ENCODE assay signal across 18 cellular contexts in the genomic region with DNA sequence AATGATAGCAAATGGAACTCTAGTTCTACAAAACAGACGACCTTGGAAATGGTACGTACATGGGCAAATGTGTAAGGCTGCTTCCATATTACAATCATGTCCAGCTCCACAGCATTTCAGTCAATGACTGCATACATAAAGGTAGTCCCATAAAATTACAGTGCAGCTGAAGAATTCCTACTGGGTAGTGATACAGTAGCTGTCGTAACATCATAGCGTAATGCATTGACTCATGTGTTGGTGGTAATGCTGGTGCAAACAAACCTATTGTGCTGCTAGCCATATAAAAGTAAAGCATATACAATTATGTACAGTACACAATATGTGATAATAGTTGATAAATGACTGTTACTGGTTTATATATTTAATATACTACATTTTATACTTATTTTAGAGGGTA. TPM values are rescaled to one million over a fixed set of nuclear protein-coding genes. Genes with fewer than 3 reads are reported as not detected.
A peak's percentile ranks its signal among the peaks of the same experiment; 100 is the strongest.
DNase-seq lines count a peak whose midpoint lies in the region; ATAC-seq and TF ChIP-seq lines count a peak whose summit lies in the region.
"Had no signal": no experiment of that assay in that cellular context is flagged by ENCODE, and none has a peak within 500 bp of the region (broad histone marks: within the 10 kb centered on the region; RNA-seq: fewer than 3 reads in every experiment).

No MANE protein-coding gene starts in this region.

- ATAC-seq in RWPE2 (ENCODE audit: low read depth), result peak; percentile 69
- ATAC-seq in naive thymus-derived CD4-positive, alpha-beta T cell, result no peak
- ATAC-seq: CD8-positive, alpha-beta T cell; HCT116; HepG2 had no signal

- H3K27ac ChIP-seq in RWPE2 (ENCODE audit: poor library complexity, severe bottlenecking), result no peak overlapping the region
- no peak overlapping the region for H3K27ac ChIP-seq in naive thymus-derived CD4-positive, alpha-beta T cell (ENCODE audit: low read depth, low read length)
- H3K27ac ChIP-seq: BLaER1 treated with 17β-estradiol and CSF1 and Interleukin-3, amounts not matched to agents 10 nM and 100 nM had no signal

- H3K4me3 Mint-ChIP-seq in activated CD4-positive, alpha-beta T cell treated with anti-CD3 and anti-CD28 coated beads, Interleukin-2, amount 10 ng/mL, durations not matched to agents 24 days and 14 days, result no peak overlapping the region
- H3K4me3 Mint-ChIP-seq in activated CD4-positive, alpha-beta T cell treated with anti-CD3 and anti-CD28 coated beads, Interleukin-2, amount 10 ng/mL, durations not matched to agents 7 days and 5 days, result no peak overlapping the region
- H3K4me3 Mint-ChIP-seq in naive thymus-derived CD4-positive, alpha-beta T cell, result no peak overlapping the region
- H3K4me3 Mint-ChIP-seq: B cell; CD8-positive, alpha-beta T cell; IgD-negative memory B cell had no signal

- peaks cover 4% of the 10 kb centered on the region for H3K9me3 Mint-ChIP-seq in activated CD4-positive, alpha-beta T cell treated with anti-CD3 and anti-CD28 coated beads, Interleukin-2, amount 10 ng/mL, durations not matched to agents 24 days and 14 days
- H3K9me3 Mint-ChIP-seq in activated CD4-positive, alpha-beta T cell treated with anti-CD3 and anti-CD28 coated beads, Interleukin-2, amount 10 ng/mL, durations not matched to agents 7 days and 5 days, result no peaks in the 10 kb centered on the region
- H3K9me3 Mint-ChIP-seq in naive thymus-derived CD4-positive, alpha-beta T cell, result peaks cover 0 to 4% (median 0%) of the 10 kb centered on the region in 11 donors

- no peaks in the 10 kb centered on the region for H3K4me1 ChIP-seq in RWPE2 (ENCODE audit: insufficient read depth, poor library complexity, severe bottlenecking)
- H3K4me1 ChIP-seq in naive thymus-derived CD4-positive, alpha-beta T cell (ENCODE audit: control insufficient read depth in 2 of 2, insufficient read depth in 2 of 2, low read length in 2 of 2), result no peaks in the 10 kb centered on the region
- H3K4me1 ChIP-seq: BLaER1 treated with 17β-estradiol and CSF1 and Interleukin-3, amounts not matched to agents 10 nM and 100 nM had no signal

- H3K27me3 Mint-ChIP-seq in activated CD4-positive, alpha-beta T cell treated with anti-CD3 and anti-CD28 coated beads, Interleukin-2, amount 10 ng/mL, durations not matched to agents 24 days and 14 days, result peaks cover 3% of the 10 kb centered on the region
- no peaks in the 10 kb centered on the region for H3K27me3 Mint-ChIP-seq in activated CD4-positive, alpha-beta T cell treated with anti-CD3 and anti-CD28 coated beads, Interleukin-2, amount 10 ng/mL, durations not matched to agents 7 days and 5 days
- peaks cover 0 to 13% (median 7%) of the 10 kb centered on the region in 5 donors for H3K27me3 Mint-ChIP-seq in naive thymus-derived CD4-positive, alpha-beta T cell
- H3K27me3 Mint-ChIP-seq: B cell had no signal

- no peaks in the 10 kb centered on the region for H3K36me3 Mint-ChIP-seq in activated CD4-positive, alpha-beta T cell treated with anti-CD3 and anti-CD28 coated beads, Interleukin-2, amount 10 ng/mL, durations not matched to agents 24 days and 14 days (ENCODE audit: low read depth)
- no peaks in the 10 kb centered on the region for H3K36me3 Mint-ChIP-seq in activated CD4-positive, alpha-beta T cell treated with anti-CD3 and anti-CD28 coated beads, Interleukin-2, amount 10 ng/mL, durations not matched to agents 7 days and 5 days (ENCODE audit: low read depth)
- peaks cover 0 to 4% (median 1%) of the 10 kb centered on the region in 5 donors for H3K36me3 Mint-ChIP-seq in naive thymus-derived CD4-positive, alpha-beta T cell
- H3K36me3 Mint-ChIP-seq: CD8-positive, alpha-beta T cell; IgD-negative memory B cell had no signal

- intact Hi-C loops in activated CD4-positive, alpha-beta T cell treated with anti-CD3 and anti-CD28 coated beads, Interleukin-2, amount 10 ng/mL, durations not matched to agents 24 days and 14 days (cut with micrococcal nuclease), result no loop called here
- intact Hi-C loops in naive thymus-derived CD4-positive, alpha-beta T cell (cut with micrococcal nuclease), result no loop called here

- H3K4me3 ChIP-seq in RWPE2 (ENCODE audit: severe bottlenecking), result no peak overlapping the region
- no peak overlapping the region for H3K4me3 ChIP-seq in epithelial cell of esophagus (ENCODE audit: low read length)
- H3K4me3 ChIP-seq in naive thymus-derived CD4-positive, alpha-beta T cell (ENCODE audit: low read length), result no peak overlapping the region
- H3K4me3 ChIP-seq: BLaER1 treated with 17β-estradiol and CSF1 and Interleukin-3, amounts not matched to agents 10 nM and 100 nM had no signal

- no peaks in the 10 kb centered on the region for H3K9me3 ChIP-seq in RWPE2 (ENCODE audit: severe bottlenecking)
- no peaks in the 10 kb centered on the region for H3K9me3 ChIP-seq in naive thymus-derived CD4-positive, alpha-beta T cell (ENCODE audit: control insufficient read depth in 2 of 3, low read length in 3 of 3)

- peaks cover 15% of the 10 kb centered on the region for H3K36me3 ChIP-seq in RWPE2 (ENCODE audit: low read depth)
- no peaks in the 10 kb centered on the region for H3K36me3 ChIP-seq in naive thymus-derived CD4-positive, alpha-beta T cell (ENCODE audit: control insufficient read depth in 2 of 3, insufficient read depth in 3 of 3, low read length in 3 of 3)
- H3K36me3 ChIP-seq: BLaER1 treated with 17β-estradiol and CSF1 and Interleukin-3, amounts not matched to agents 10 nM and 100 nM had no signal

- peak; percentile 17 for DNase-seq in activated CD4-positive, alpha-beta T cell treated with anti-CD3 and anti-CD28 coated beads, Interleukin-2, amount 10 ng/mL, durations not matched to agents 24 days and 14 days
- no peak for DNase-seq in activated CD4-positive, alpha-beta T cell treated with anti-CD3 and anti-CD28 coated beads, Interleukin-2, amount 10 ng/mL, durations not matched to agents 7 days and 5 days
- no peak for DNase-seq in RWPE2 (ENCODE audit: low spot score)
- DNase-seq in epithelial cell of esophagus (ENCODE audit: low read depth), result peak; percentile 54
- no peak for DNase-seq in NOMO-1 treated with dmso at 0.1 percent for 144 hours (lab: John Stamatoyannopoulos, UW; ENCODE audit: unreplicated experiment)
- no peak for DNase-seq in naive thymus-derived CD4-positive, alpha-beta T cell
- DNase-seq in NK-92 (lab: John Stamatoyannopoulos, UW; ENCODE audit: unreplicated experiment), result no peak
- DNase-seq: 8988T; CD8-positive, alpha-beta T cell; COR-L47; GDM1; GOT3; H7 had no signal

- CTCF ChIA-PET in activated CD4-positive, alpha-beta T cell treated with anti-CD3 and anti-CD28 coated beads, Interleukin-2, amount 10 ng/mL, durations not matched to agents 7 days and 5 days (lab: Charles Lee), result no interaction called here
- CTCF ChIA-PET in naive thymus-derived CD4-positive, alpha-beta T cell (lab: Charles Lee), result no interaction called here

- H3K27ac Mint-ChIP-seq in activated CD4-positive, alpha-beta T cell treated with anti-CD3 and anti-CD28 coated beads, Interleukin-2, amount 10 ng/mL, durations not matched to agents 24 days and 14 days, result no peak overlapping the region
- H3K27ac Mint-ChIP-seq in activated CD4-positive, alpha-beta T cell treated with anti-CD3 and anti-CD28 coated beads, Interleukin-2, amount 10 ng/mL, durations not matched to agents 7 days and 5 days, result no peak overlapping the region
- H3K27ac Mint-ChIP-seq in naive thymus-derived CD4-positive, alpha-beta T cell, result no peak overlapping the region
- H3K27ac Mint-ChIP-seq: B cell; CD8-positive, alpha-beta T cell; IgD-negative memory B cell had no signal

- POLR2A ChIA-PET in activated CD4-positive, alpha-beta T cell treated with anti-CD3 and anti-CD28 coated beads, Interleukin-2, amount 10 ng/mL, durations not matched to agents 7 days and 5 days (lab: Charles Lee), result no interaction called here
- POLR2A ChIA-PET in naive thymus-derived CD4-positive, alpha-beta T cell (lab: Charles Lee), result no interaction called here

- no peaks in the 10 kb centered on the region for H3K4me1 Mint-ChIP-seq in activated CD4-positive, alpha-beta T cell treated with anti-CD3 and anti-CD28 coated beads, Interleukin-2, amount 10 ng/mL, durations not matched to agents 24 days and 14 days
- no peaks in the 10 kb centered on the region for H3K4me1 Mint-ChIP-seq in activated CD4-positive, alpha-beta T cell treated with anti-CD3 and anti-CD28 coated beads, Interleukin-2, amount 10 ng/mL, durations not matched to agents 7 days and 5 days
- peaks cover 0 to under 1% (median 0%) of the 10 kb centered on the region in 7 donors for H3K4me1 Mint-ChIP-seq in naive thymus-derived CD4-positive, alpha-beta T cell
- H3K4me1 Mint-ChIP-seq: B cell, IgD-negative memory B cell had no signal

- no peaks in the 10 kb centered on the region for H3K27me3 ChIP-seq in RWPE2 (ENCODE audit: insufficient read depth, poor library complexity, severe bottlenecking)
- no peaks in the 10 kb centered on the region for H3K27me3 ChIP-seq in naive thymus-derived CD4-positive, alpha-beta T cell (ENCODE audit: control insufficient read depth in 2 of 2, insufficient read depth in 2 of 2, low read length in 2 of 2)
- H3K27me3 ChIP-seq: BLaER1 treated with 17β-estradiol and CSF1 and Interleukin-3, amounts not matched to agents 10 nM and 100 nM had no signal

- TF ChIP-seq CTCF in RWPE2 (IDR thresholded peaks at IDR 0.05; ENCODE audit: poor library complexity, severe bottlenecking) (no peak), epithelial cell of esophagus (IDR thresholded peaks at IDR 0.05; ENCODE audit: insufficient read depth, low read depth, low read length, missing control alignments) (no peak)

RNA-seq across cellular contexts. Expression of gene TTC23, which starts 18.5 kb away (rescaled TPM):
- 4.7 and 6.0 TPM in 2 replicates for total RNA-seq in activated CD4-positive, alpha-beta T cell treated with anti-CD3 and anti-CD28 coated beads, Interleukin-2, amount 10 ng/mL, durations not matched to agents 24 days and 14 days
- total RNA-seq in activated CD4-positive, alpha-beta T cell treated with anti-CD3 and anti-CD28 coated beads, Interleukin-2, amount 10 ng/mL, durations not matched to agents 7 days and 5 days, result 1 to 10 TPM; 1.6 to 3.1 TPM
- 1 to 10 TPM in 2 of 5 experiments, under 1 TPM in 3; 0.34 to 4.0 (median 0.92) TPM for total RNA-seq in naive thymus-derived CD4-positive, alpha-beta T cell
- 1 to 10 TPM in 1 of 2 donors, under 1 TPM in 1; 0.34 to 1.1 TPM for polyA plus RNA-seq in naive thymus-derived CD4-positive, alpha-beta T cell

RNA-seq across cellular contexts. Expression of gene LRRC28, which starts 20.4 kb away (rescaled TPM):
- total RNA-seq in activated CD4-positive, alpha-beta T cell treated with anti-CD3 and anti-CD28 coated beads, Interleukin-2, amount 10 ng/mL, durations not matched to agents 24 days and 14 days, result 15.1 and 16.7 TPM in 2 replicates
- total RNA-seq in activated CD4-positive, alpha-beta T cell treated with anti-CD3 and anti-CD28 coated beads, Interleukin-2, amount 10 ng/mL, durations not matched to agents 7 days and 5 days, result 10 to 100 TPM; 19.2 to 26.0 TPM
- 10 to 100 TPM; 15.0 to 22.6 (median 19.9) TPM for total RNA-seq in naive thymus-derived CD4-positive, alpha-beta T cell
- 10 to 100 TPM; 19.9 to 25.9 TPM for polyA plus RNA-seq in naive thymus-derived CD4-positive, alpha-beta T cell

Comparison
In these comparisons a context has a peak if more than half of its experiments do, and no peak if none do; other contexts are left out.
1. DNase-seq: peak in activated CD4-positive, alpha-beta T cell treated with anti-CD3 and anti-CD28 coated beads, Interleukin-2, amount 10 ng/mL, durations not matched to agents 24 days and 14 days (single experiment) and epithelial cell of esophagus (single experiment); none in activated CD4-positive, alpha-beta T cell treated with anti-CD3 and anti-CD28 coated beads, Interleukin-2, amount 10 ng/mL, durations not matched to agents 7 days and 5 days (single experiment), RWPE2 (single experiment), NOMO-1 treated with dmso at 0.1 percent for 144 hours (single experiment), naive thymus-derived CD4-positive, alpha-beta T cell (0 of 9) and NK-92 (single experiment).